ENCODE assay signal across 1 cellular context in the genomic region with DNA sequence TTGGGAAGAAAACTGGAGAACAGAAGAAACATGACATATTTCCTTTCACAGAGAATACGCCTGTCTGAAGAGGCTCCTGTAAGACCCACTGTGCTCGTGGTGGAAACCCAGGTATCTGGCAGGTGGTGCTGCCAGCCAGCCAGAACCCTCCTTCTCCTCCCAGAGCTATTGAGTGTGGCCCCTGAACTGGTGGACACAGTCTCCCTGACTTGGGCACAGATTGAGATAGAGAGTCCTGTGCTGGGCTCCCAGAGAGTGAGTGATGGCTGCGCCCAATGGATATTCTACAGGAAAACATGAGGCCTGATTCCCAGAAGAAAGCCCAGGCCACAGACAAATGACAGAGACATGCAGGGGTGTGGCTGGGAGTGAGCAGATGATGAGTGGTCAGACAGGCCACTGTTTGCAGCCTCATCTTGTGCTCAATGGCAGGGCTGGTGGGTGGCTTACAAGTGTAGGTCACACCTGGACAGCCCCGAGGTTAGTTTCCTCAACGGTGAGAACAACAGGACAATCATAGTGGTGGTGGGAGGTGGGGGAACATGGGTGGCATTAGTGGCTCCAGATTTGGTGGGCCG.
TF ChIP-seq lines count a peak whose summit lies in the region.

No MANE protein-coding gene starts in this region.

TF ChIP-seq in K562, 482 proteins besides CTCF, POLR2A, EP300 and RAD21:
- TF ChIP-seq, protein P1, sequence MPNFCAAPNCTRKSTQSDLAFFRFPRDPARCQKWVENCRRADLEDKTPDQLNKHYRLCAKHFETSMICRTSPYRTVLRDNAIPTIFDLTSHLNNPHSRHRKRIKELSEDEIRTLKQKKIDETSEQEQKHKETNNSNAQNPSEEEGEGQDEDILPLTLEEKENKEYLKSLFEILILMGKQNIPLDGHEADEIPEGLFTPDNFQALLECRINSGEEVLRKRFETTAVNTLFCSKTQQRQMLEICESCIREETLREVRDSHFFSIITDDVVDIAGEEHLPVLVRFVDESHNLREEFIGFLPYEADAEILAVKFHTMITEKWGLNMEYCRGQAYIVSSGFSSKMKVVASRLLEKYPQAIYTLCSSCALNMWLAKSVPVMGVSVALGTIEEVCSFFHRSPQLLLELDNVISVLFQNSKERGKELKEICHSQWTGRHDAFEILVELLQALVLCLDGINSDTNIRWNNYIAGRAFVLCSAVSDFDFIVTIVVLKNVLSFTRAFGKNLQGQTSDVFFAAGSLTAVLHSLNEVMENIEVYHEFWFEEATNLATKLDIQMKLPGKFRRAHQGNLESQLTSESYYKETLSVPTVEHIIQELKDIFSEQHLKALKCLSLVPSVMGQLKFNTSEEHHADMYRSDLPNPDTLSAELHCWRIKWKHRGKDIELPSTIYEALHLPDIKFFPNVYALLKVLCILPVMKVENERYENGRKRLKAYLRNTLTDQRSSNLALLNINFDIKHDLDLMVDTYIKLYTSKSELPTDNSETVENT (CRISPR knock-in tag; IDR thresholded peaks at IDR 0.05) = no peak
- TF ChIP-seq, protein P2, sequence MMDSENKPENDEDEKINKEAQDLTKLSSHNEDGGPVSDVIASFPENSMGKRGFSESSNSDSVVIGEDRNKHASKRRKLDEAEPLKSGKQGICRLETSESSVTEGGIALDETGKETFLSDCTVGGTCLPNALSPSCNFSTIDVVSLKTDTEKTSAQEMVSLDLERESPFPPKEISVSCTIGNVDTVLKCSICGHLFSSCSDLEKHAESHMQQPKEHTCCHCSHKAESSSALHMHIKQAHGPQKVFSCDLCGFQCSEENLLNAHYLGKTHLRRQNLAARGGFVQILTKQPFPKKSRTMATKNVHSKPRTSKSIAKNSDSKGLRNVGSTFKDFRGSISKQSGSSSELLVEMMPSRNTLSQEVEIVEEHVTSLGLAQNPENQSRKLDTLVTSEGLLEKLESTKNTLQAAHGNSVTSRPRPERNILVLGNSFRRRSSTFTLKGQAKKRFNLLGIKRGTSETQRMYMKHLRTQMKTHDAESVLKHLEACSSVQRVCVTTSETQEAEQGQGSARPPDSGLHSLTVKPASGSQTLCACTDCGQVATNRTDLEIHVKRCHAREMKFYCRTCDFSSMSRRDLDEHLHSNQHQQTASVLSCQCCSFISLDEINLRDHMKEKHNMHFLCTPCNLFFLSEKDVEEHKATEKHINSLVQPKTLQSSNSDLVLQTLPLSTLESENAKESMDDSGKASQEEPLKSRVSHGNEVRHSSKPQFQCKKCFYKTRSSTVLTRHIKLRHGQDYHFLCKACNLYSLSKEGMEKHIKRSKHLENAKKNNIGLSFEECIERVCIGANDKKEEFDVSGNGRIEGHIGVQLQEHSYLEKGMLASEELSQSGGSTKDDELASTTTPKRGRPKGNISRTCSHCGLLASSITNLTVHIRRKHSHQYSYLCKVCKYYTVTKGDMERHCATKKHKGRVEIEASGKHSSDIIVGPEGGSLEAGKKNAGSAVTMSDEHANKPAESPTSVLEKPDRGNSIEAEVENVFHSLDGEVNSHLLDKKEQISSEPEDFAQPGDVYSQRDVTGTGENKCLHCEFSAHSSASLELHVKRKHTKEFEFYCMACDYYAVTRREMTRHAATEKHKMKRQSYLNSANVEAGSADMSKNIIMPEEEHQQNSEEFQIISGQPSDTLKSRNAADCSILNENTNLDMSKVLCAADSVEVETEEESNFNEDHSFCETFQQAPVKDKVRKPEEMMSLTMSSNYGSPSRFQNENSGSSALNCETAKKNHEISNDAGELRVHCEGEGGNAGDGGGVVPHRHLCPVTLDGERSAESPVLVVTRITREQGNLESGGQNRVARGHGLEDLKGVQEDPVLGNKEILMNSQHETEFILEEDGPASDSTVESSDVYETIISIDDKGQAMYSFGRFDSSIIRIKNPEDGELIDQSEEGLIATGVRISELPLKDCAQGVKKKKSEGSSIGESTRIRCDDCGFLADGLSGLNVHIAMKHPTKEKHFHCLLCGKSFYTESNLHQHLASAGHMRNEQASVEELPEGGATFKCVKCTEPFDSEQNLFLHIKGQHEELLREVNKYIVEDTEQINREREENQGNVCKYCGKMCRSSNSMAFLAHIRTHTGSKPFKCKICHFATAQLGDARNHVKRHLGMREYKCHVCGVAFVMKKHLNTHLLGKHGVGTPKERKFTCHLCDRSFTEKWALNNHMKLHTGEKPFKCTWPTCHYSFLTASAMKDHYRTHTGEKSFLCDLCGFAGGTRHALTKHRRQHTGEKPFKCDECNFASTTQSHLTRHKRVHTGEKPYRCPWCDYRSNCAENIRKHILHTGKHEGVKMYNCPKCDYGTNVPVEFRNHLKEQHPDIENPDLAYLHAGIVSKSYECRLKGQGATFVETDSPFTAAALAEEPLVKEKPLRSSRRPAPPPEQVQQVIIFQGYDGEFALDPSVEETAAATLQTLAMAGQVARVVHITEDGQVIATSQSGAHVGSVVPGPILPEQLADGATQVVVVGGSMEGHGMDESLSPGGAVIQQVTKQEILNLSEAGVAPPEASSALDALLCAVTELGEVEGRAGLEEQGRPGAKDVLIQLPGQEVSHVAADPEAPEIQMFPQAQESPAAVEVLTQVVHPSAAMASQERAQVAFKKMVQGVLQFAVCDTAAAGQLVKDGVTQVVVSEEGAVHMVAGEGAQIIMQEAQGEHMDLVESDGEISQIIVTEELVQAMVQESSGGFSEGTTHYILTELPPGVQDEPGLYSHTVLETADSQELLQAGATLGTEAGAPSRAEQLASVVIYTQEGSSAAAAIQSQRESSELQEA (IDR thresholded peaks at IDR 0.05; ENCODE audit: low read depth) = no peak
- TF ChIP-seq NFIX (CRISPR knock-in tag; IDR thresholded peaks at IDR 0.05; ENCODE audit: low read depth) (no peak), BRD9 (IDR thresholded peaks at IDR 0.05; ENCODE audit: low read depth, partially characterized antibody) (no peak), ELF2 (CRISPR knock-in tag; IDR thresholded peaks at IDR 0.05) (no peak), FOXM1 (IDR thresholded peaks at IDR 0.05; ENCODE audit: low read depth) (no peak), FOXM1 (CRISPR knock-in tag; IDR thresholded peaks at IDR 0.05; ENCODE audit: low read depth) (no peak), PURB (CRISPR knock-in tag; IDR thresholded peaks at IDR 0.05; ENCODE audit: low read depth) (no peak), CEBPG (CRISPR knock-in tag; IDR thresholded peaks at IDR 0.05) (no peak), CEBPG (tag; conservative IDR thresholded peaks at IDR 0.05 in 1 of 2, IDR thresholded peaks at IDR 0.05 in 1 of 2) (no peak), NR4A1 (CRISPR knock-in tag; IDR thresholded peaks at IDR 0.05) (no peak), NR4A1 (tag; IDR thresholded peaks at IDR 0.05) (no peak)
- TF ChIP-seq, protein P3, sequence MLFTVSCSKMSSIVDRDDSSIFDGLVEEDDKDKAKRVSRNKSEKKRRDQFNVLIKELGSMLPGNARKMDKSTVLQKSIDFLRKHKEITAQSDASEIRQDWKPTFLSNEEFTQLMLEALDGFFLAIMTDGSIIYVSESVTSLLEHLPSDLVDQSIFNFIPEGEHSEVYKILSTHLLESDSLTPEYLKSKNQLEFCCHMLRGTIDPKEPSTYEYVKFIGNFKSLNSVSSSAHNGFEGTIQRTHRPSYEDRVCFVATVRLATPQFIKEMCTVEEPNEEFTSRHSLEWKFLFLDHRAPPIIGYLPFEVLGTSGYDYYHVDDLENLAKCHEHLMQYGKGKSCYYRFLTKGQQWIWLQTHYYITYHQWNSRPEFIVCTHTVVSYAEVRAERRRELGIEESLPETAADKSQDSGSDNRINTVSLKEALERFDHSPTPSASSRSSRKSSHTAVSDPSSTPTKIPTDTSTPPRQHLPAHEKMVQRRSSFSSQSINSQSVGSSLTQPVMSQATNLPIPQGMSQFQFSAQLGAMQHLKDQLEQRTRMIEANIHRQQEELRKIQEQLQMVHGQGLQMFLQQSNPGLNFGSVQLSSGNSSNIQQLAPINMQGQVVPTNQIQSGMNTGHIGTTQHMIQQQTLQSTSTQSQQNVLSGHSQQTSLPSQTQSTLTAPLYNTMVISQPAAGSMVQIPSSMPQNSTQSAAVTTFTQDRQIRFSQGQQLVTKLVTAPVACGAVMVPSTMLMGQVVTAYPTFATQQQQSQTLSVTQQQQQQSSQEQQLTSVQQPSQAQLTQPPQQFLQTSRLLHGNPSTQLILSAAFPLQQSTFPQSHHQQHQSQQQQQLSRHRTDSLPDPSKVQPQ (CRISPR knock-in tag; IDR thresholded peaks at IDR 0.05; ENCODE audit: borderline replicate concordance) = no peak
- TF ChIP-seq, protein P4, sequence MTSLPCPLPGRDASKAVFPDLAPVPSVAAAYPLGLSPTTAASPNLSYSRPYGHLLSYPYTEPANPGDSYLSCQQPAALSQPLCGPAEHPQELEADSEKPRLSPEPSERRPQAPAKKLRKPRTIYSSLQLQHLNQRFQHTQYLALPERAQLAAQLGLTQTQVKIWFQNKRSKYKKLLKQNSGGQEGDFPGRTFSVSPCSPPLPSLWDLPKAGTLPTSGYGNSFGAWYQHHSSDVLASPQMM (CRISPR knock-in tag; IDR thresholded peaks at IDR 0.05) = no peak
TF ChIP-seq in K562: peak in this region for 0.
